34 cellular contexts compared by ENCODE assay signal in genomic region chr1:162580315-162580714, GRCh38.
"Had no signal": no experiment of that assay in that cellular context is flagged by ENCODE, and none has a peak within 500 bp of the region (broad histone marks: within the 10 kb centered on the region; RNA-seq: fewer than 3 reads in every experiment).

No MANE protein-coding gene starts in this region.

- H3K27me3 ChIP-seq: brain microvascular endothelial cell, Peyer's patch had no signal

- H3K27ac Mint-ChIP-seq: activated CD4-positive, alpha-beta memory T cell treated with anti-CD3 and anti-CD28 coated beads, Interleukin-2, amount 10 ng/mL, durations not matched to agents 7 days and 5 days; activated CD8-positive, alpha-beta memory T cell treated with anti-CD3 and anti-CD28 coated beads, Interleukin-2, amount 10 ng/mL, durations not matched to agents 7 days and 5 days; activated naive CD8-positive, alpha-beta T cell treated with anti-CD3 and anti-CD28 coated beads for 36 hours had no signal

- H3K4me3 ChIP-seq: Peyer's patch had no signal

- H3K27me3 Mint-ChIP-seq: activated CD4-positive, alpha-beta memory T cell treated with anti-CD3 and anti-CD28 coated beads, Interleukin-2, amount 10 ng/mL, durations not matched to agents 7 days and 5 days; activated CD8-positive, alpha-beta memory T cell treated with anti-CD3 and anti-CD28 coated beads, Interleukin-2, amount 10 ng/mL, durations not matched to agents 7 days and 5 days; activated naive CD8-positive, alpha-beta T cell treated with anti-CD3 and anti-CD28 coated beads for 36 hours had no signal

- H3K4me1 Mint-ChIP-seq: activated CD4-positive, alpha-beta memory T cell treated with anti-CD3 and anti-CD28 coated beads, Interleukin-2, amount 10 ng/mL, durations not matched to agents 7 days and 5 days; activated CD8-positive, alpha-beta memory T cell treated with anti-CD3 and anti-CD28 coated beads, Interleukin-2, amount 10 ng/mL, durations not matched to agents 7 days and 5 days; activated naive CD8-positive, alpha-beta T cell treated with anti-CD3 and anti-CD28 coated beads for 36 hours had no signal

- ATAC-seq: activated CD8-positive, alpha-beta memory T cell treated with anti-CD3 and anti-CD28 coated beads, Interleukin-2, amount 10 ng/mL, durations not matched to agents 7 days and 5 days; PC-3 had no signal

- H3K9me3 Mint-ChIP-seq: activated CD4-positive, alpha-beta memory T cell treated with anti-CD3 and anti-CD28 coated beads, Interleukin-2, amount 10 ng/mL, durations not matched to agents 7 days and 5 days; activated naive CD8-positive, alpha-beta T cell treated with anti-CD3 and anti-CD28 coated beads for 36 hours had no signal

- H3K4me3 Mint-ChIP-seq: activated CD4-positive, alpha-beta memory T cell treated with anti-CD3 and anti-CD28 coated beads, Interleukin-2, amount 10 ng/mL, durations not matched to agents 7 days and 5 days; activated CD8-positive, alpha-beta memory T cell treated with anti-CD3 and anti-CD28 coated beads, Interleukin-2, amount 10 ng/mL, durations not matched to agents 7 days and 5 days; activated naive CD8-positive, alpha-beta T cell treated with anti-CD3 and anti-CD28 coated beads for 36 hours had no signal

- H3K9me3 ChIP-seq: Peyer's patch had no signal

- DNase-seq: activated CD4-positive, alpha-beta memory T cell treated with anti-CD3 and anti-CD28 coated beads, Interleukin-2, amount 10 ng/mL, durations not matched to agents 7 days and 5 days; activated CD4-positive, alpha-beta T cell treated with anti-CD3 and anti-CD28 coated beads for 1 hour; activated CD4-positive, alpha-beta T cell treated with anti-CD3 and anti-CD28 coated beads for 48 hours; activated CD4-positive, CD25-positive, alpha-beta regulatory T cell; activated CD8-positive, alpha-beta memory T cell treated with anti-CD3 and anti-CD28 coated beads for 24 hours; activated CD8-positive, alpha-beta memory T cell treated with anti-CD3 and anti-CD28 coated beads, Interleukin-2, amount 10 ng/mL, durations not matched to agents 7 days and 5 days; activated CD8-positive, alpha-beta memory T cell treated with anti-CD3 and anti-CD28 coated beads, Interleukin-2, amount 50 U/mL, for 48 hours; activated effector memory CD4-positive, alpha-beta T cell treated with Interleukin-2 at 50 U/mL for 16 hours; activated naive CD4-positive, alpha-beta T cell treated with anti-CD3 and anti-CD28 coated beads, Interleukin-2, amount 50 U/mL, for 16 hours; activated naive CD8-positive, alpha-beta T cell treated with anti-CD3 and anti-CD28 coated beads for 36 hours; activated T-cell treated with anti-CD3 and anti-CD28 coated beads, Interleukin-2, amount 50 U/mL, for 48 hours; amniotic stem cell; aorta; brain microvascular endothelial cell; central memory CD4-positive, alpha-beta T cell; MM.1S; MV-4-11; NCI-H1092; NCI-H1436 treated with DMSO at 0.1 percent for 48 hours; NCI-H1694 treated with DMSO at 0.1 percent for 48 hours; NCI-H2029; NCI-H2171; NCI-H510A treated with DMSO at 0.1 percent for 48 hours; NCI-H69; NK-92 treated with Interleukin-12 subunit alpha and Interleukin-12 subunit beta, amount 100 ng/mL, for 24 hours; PC-3; Peyer's patch; RPMI8226; SIG-M5; SW 1271; T-helper 1 cell; T-helper 2 cell; T-helper 9 cell; WERI-Rb-1 had no signal

- H3K27ac ChIP-seq: brain microvascular endothelial cell, Peyer's patch, WERI-Rb-1 had no signal
